In genomic region chr2:33229646-33230045, GRCh38 we compare ENCODE assay signal across 23 cellular contexts.
"Had no signal": no experiment of that assay in that cellular context is flagged by ENCODE, and none has a peak within 500 bp of the region (broad histone marks: within the 10 kb centered on the region; RNA-seq: fewer than 3 reads in every experiment).

No MANE protein-coding gene starts in this region.

- H3K4me1 Mint-ChIP-seq: activated B cell treated with CpG ODN at 0.5 μM for 24 hours, endodermal cell, immature natural killer cell had no signal

- H3K4me3 Mint-ChIP-seq: activated B cell treated with CpG ODN at 0.5 μM for 24 hours; activated CD8-positive, alpha-beta T cell treated with anti-CD3 and anti-CD28 coated beads, Interleukin-2, amount 10 ng/mL, durations not matched to agents 7 days and 5 days; activated T-cell treated with anti-CD3 and anti-CD28 coated beads, Interleukin-2, amount 50 U/mL, for 72 hours; endodermal cell; immature natural killer cell; nephron progenitor cell had no signal

- ATAC-seq: activated CD8-positive, alpha-beta T cell treated with anti-CD3 and anti-CD28 coated beads, Interleukin-2, amount 10 ng/mL, durations not matched to agents 7 days and 5 days; activated naive CD4-positive, alpha-beta T cell treated with anti-CD3 and anti-CD28 coated beads, Interleukin-2, amount 50 U/mL, for 72 hours; activated T-cell treated with anti-CD3 and anti-CD28 coated beads, Interleukin-2, amount 50 U/mL, for 72 hours had no signal

- H3K9me3 Mint-ChIP-seq: activated naive CD4-positive, alpha-beta T cell treated with anti-CD3 and anti-CD28 coated beads, Interleukin-2, amount 50 U/mL, for 72 hours; activated T-cell treated with anti-CD3 and anti-CD28 coated beads, Interleukin-2, amount 50 U/mL, for 72 hours; endodermal cell had no signal

- H3K4me1 ChIP-seq: breast epithelium, right atrium auricular region, suprapubic skin, upper lobe of left lung had no signal

- H3K27me3 ChIP-seq: breast epithelium, right atrium auricular region, suprapubic skin, upper lobe of left lung had no signal

- H3K9me3 ChIP-seq: breast epithelium, right atrium auricular region, suprapubic skin, upper lobe of left lung had no signal

- H3K36me3 ChIP-seq: breast epithelium, suprapubic skin, upper lobe of left lung had no signal

- H3K27me3 Mint-ChIP-seq: progenitor cell of endocrine pancreas had no signal

- H3K27ac ChIP-seq: breast epithelium, right atrium auricular region, suprapubic skin, upper lobe of left lung had no signal

- DNase-seq: activated B cell treated with CpG ODN at 0.5 μM for 24 hours; activated CD4-positive, alpha-beta T cell treated with anti-CD3 and anti-CD28 coated beads for 48 hours; activated CD8-positive, alpha-beta memory T cell treated with anti-CD3 and anti-CD28 coated beads, Interleukin-2, amount 50 U/mL, for 4 hours; activated CD8-positive, alpha-beta T cell treated with anti-CD3 and anti-CD28 coated beads, Interleukin-2, amount 10 ng/mL, durations not matched to agents 7 days and 5 days; activated gamma-delta T cell; activated T-cell treated with anti-CD3 and anti-CD28 coated beads, Interleukin-2, amount 50 U/mL, for 72 hours; endodermal cell; erythroblast; foreskin melanocyte; head of caudate nucleus; immature natural killer cell; nephron progenitor cell; occipital lobe; small intestine; stimulated activated CD4-positive, alpha-beta T cell treated with anti-CD3 and anti-CD28 coated beads, Interleukin-4, amount 100 ng/mL, for 4 hours; stimulated activated CD8-positive, alpha-beta memory T cell treated with anti-CD3 and anti-CD28 coated beads, Interleukin-4, amount 100 ng/mL, for 48 hours; stimulated activated naive CD4-positive, alpha-beta T cell treated with Interleukin-2 at 50 U/mL for 16 hours; upper lobe of left lung had no signal

- H3K27ac Mint-ChIP-seq: activated B cell treated with CpG ODN at 0.5 μM for 24 hours; activated CD8-positive, alpha-beta T cell treated with anti-CD3 and anti-CD28 coated beads, Interleukin-2, amount 10 ng/mL, durations not matched to agents 7 days and 5 days; activated naive CD4-positive, alpha-beta T cell treated with anti-CD3 and anti-CD28 coated beads, Interleukin-2, amount 50 U/mL, for 72 hours; activated T-cell treated with anti-CD3 and anti-CD28 coated beads, Interleukin-2, amount 50 U/mL, for 72 hours; endodermal cell; nephron progenitor cell; progenitor cell of endocrine pancreas had no signal

- H3K4me3 ChIP-seq: breast epithelium, right atrium auricular region, suprapubic skin, upper lobe of left lung had no signal
